2 cellular contexts compared by ENCODE assay signal in the genomic region with DNA sequence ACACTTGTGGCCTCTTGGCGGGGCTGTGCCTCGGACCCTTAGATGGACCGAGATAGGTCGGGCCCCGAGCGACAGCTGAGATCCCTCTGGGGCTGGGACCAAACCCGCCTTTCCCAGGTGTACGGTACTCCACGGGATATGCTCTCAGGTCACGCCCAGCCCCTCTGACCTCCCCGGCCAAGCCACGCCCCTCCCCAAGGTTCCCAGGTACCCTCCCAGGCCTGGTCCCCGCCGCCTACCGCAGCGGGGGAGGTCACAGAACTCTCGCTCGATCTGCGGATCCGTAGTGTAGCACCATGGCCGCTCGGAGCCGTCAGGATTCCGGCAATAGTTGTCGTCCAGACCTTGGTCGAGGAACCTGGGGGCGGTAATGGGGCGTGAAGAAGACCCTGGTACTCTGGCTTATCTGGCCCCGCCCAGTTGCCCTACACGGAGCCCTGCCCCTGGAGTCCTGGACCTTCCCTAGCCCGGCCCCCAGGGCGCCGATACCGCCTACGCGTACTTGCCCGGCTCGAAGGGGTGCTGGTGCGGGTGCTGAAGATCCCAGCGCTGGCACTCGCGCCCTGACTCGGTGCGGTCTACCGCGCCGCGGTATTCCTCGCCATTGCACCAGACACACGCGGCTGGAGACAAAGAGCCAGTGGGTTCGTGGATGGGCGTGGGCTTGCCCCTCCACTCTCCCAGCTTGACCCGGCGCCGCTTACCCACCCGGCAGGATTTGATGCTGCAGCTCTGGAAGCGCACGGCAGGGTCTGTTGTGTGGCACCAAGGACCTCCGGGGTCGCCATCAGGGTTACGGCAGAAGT. TPM values are rescaled to one million over a fixed set of nuclear protein-coding genes. Genes with fewer than 3 reads are reported as not detected.
"Had no signal": no experiment of that assay in that cellular context is flagged by ENCODE, and none has a peak within 500 bp of the region (broad histone marks: within the 10 kb centered on the region; RNA-seq: fewer than 3 reads in every experiment).

No MANE protein-coding gene starts in this region.

RNA-seq across cellular contexts. Expression of a gene that starts 19.5 kb away (rescaled TPM):
- total RNA-seq: right atrium auricular region had no signal
- polyA plus RNA-seq: fibroblast of lung had no signal
